Comparison of ENCODE assay signal across 7 cellular contexts in genomic region chr2:85578243-85579180, GRCh38. TPM values are rescaled to one million over a fixed set of nuclear protein-coding genes. Genes with fewer than 3 reads are reported as not detected.
DNase-seq lines count a peak whose midpoint lies in the region; ATAC-seq and TF ChIP-seq lines count a peak whose summit lies in the region.

No MANE protein-coding gene starts in this region.

- DNase-seq in GM19238 (ENCODE audit: insufficient read length, low spot score) = peak; percentile 51
- peak; percentile 54 for DNase-seq in activated CD8-positive, alpha-beta T cell treated with anti-CD3 and anti-CD28 coated beads for 36 hours
- DNase-seq in left ventricle myocardium inferior = peak; percentile 56
- no peak for DNase-seq in sciatic nerve (ENCODE audit: low spot score)
- DNase-seq in hepatic stellate cell (ENCODE audit: low spot score) = no peak

- H3K4me1 ChIP-seq in left ventricle myocardium inferior = peaks cover 31% of the 10 kb centered on the region

- intact Hi-C loops in activated CD8-positive, alpha-beta T cell treated with anti-CD3 and anti-CD28 coated beads for 36 hours (cut with micrococcal nuclease) = no loop called here
- intact Hi-C loops in left ventricle myocardium inferior (cut with micrococcal nuclease) (no loop called here), sciatic nerve (cut with DNase I) (no loop called here)

- no peaks in the 10 kb centered on the region for H3K36me3 ChIP-seq in left ventricle myocardium inferior

- H3K27ac ChIP-seq in left ventricle myocardium inferior (replicated peaks) = peak overlapping the region; percentile 72

- CTCF ChIA-PET in activated CD8-positive, alpha-beta T cell treated with anti-CD3 and anti-CD28 coated beads for 36 hours (lab: Charles Lee) = interaction anchor here (0.7 to 2.3 kb wide), 8 partner anchors 9 to 160 kb away, joined by 3 to 8 read pairs (median 4); partner anchors contain the start of genes RNF181 and SH2D6

- peak overlapping the region; percentile 47 for H3K4me3 ChIP-seq in left ventricle myocardium inferior

- POLR2A ChIA-PET in activated CD8-positive, alpha-beta T cell treated with anti-CD3 and anti-CD28 coated beads for 36 hours (lab: Charles Lee) = interaction anchor here (0.5 to 3.0 kb wide), 20 partner anchors 12 to 224 kb away, joined by 3 to 12 read pairs (median 4); partner anchors contain the start of genes C2orf68, ELMOD3, GGCX and MAT2A

- H3K4me1 Mint-ChIP-seq in activated CD8-positive, alpha-beta T cell treated with anti-CD3 and anti-CD28 coated beads for 36 hours (ENCODE audit: low read depth) = peaks cover 30% of the 10 kb centered on the region

- peak overlapping the region; percentile 96 for H3K4me3 Mint-ChIP-seq in activated CD8-positive, alpha-beta T cell treated with anti-CD3 and anti-CD28 coated beads for 36 hours

- H3K27ac Mint-ChIP-seq in activated CD8-positive, alpha-beta T cell treated with anti-CD3 and anti-CD28 coated beads for 36 hours = peak overlapping the region; percentile 90

- H3K9me3 Mint-ChIP-seq in activated CD8-positive, alpha-beta T cell treated with anti-CD3 and anti-CD28 coated beads for 36 hours = no peaks in the 10 kb centered on the region

- H3K27me3 ChIP-seq in left ventricle myocardium inferior (ENCODE audit: low read depth) = no peaks in the 10 kb centered on the region

- H3K27me3 Mint-ChIP-seq in activated CD8-positive, alpha-beta T cell treated with anti-CD3 and anti-CD28 coated beads for 36 hours = no peaks in the 10 kb centered on the region

- no peak for TF ChIP-seq CTCF in activated CD8-positive, alpha-beta T cell treated with anti-CD3 and anti-CD28 coated beads for 36 hours (IDR thresholded peaks at IDR 0.05)
- no peak for TF ChIP-seq CTCF in left ventricle myocardium inferior (IDR thresholded peaks at IDR 0.05; ENCODE audit: borderline replicate concordance)

- ATAC-seq in HG03442 (IDR thresholded peaks at IDR 0.05; ENCODE audit: unreplicated experiment) = peak; percentile 40
- peak; percentile 41 for ATAC-seq in activated CD8-positive, alpha-beta T cell treated with anti-CD3 and anti-CD28 coated beads for 36 hours
- peak; percentile 78 for ATAC-seq in sciatic nerve
- no peak for ATAC-seq in HG03457 (IDR thresholded peaks at IDR 0.05; ENCODE audit: unreplicated experiment)

- H3K9me3 ChIP-seq in left ventricle myocardium inferior (replicated peaks) = no peaks in the 10 kb centered on the region

- peaks cover 21% of the 10 kb centered on the region for H3K36me3 Mint-ChIP-seq in activated CD8-positive, alpha-beta T cell treated with anti-CD3 and anti-CD28 coated beads for 36 hours (ENCODE audit: low read depth)

RNA-seq across cellular contexts. Expression of gene VAMP8, which starts 1.1 kb away (rescaled TPM):
- total RNA-seq in activated CD8-positive, alpha-beta T cell treated with anti-CD3 and anti-CD28 coated beads for 36 hours = 10 to 100 TPM; 84.5 to 91.1 TPM
- total RNA-seq in left ventricle myocardium inferior = 15.5 TPM
- total RNA-seq in sciatic nerve = 31.1 TPM

RNA-seq across cellular contexts. Expression of gene VAMP5, which starts 5.7 kb away (rescaled TPM):
- total RNA-seq in activated CD8-positive, alpha-beta T cell treated with anti-CD3 and anti-CD28 coated beads for 36 hours = 10 to 100 TPM; 28.0 to 29.4 TPM
- 47.3 TPM for total RNA-seq in left ventricle myocardium inferior
- 71.2 TPM for total RNA-seq in sciatic nerve

RNA-seq across cellular contexts. Expression of gene RNF181, which starts 17.0 kb away (rescaled TPM):
- total RNA-seq in activated CD8-positive, alpha-beta T cell treated with anti-CD3 and anti-CD28 coated beads for 36 hours = 100 to 1,000 TPM; 112 to 117 TPM
- 89.2 TPM for total RNA-seq in left ventricle myocardium inferior
- total RNA-seq in sciatic nerve = 71.2 TPM

RNA-seq across cellular contexts. Expression of gene GGCX, which starts 17.2 kb away (rescaled TPM):
- total RNA-seq in activated CD8-positive, alpha-beta T cell treated with anti-CD3 and anti-CD28 coated beads for 36 hours = 10 to 100 TPM; 14.6 to 16.7 TPM
- total RNA-seq in left ventricle myocardium inferior = 25.5 TPM
- 36.6 TPM for total RNA-seq in sciatic nerve

RNA-seq across cellular contexts. Expression of gene TMEM150A, which starts 24.0 kb away (rescaled TPM):
- total RNA-seq in activated CD8-positive, alpha-beta T cell treated with anti-CD3 and anti-CD28 coated beads for 36 hours = 1 to 10 TPM; 1.0 to 1.2 TPM
- total RNA-seq in left ventricle myocardium inferior (10.1 TPM), sciatic nerve (15.8 TPM)

Comparison
In these comparisons a context has a peak if more than half of its experiments do, and no peak if none do; other contexts are left out.
1. DNase-seq: peak in GM19238 (single experiment), activated CD8-positive, alpha-beta T cell treated with anti-CD3 and anti-CD28 coated beads for 36 hours (single experiment) and left ventricle myocardium inferior (single experiment); none in sciatic nerve (single experiment) and hepatic stellate cell (single experiment).